In the genomic region with DNA sequence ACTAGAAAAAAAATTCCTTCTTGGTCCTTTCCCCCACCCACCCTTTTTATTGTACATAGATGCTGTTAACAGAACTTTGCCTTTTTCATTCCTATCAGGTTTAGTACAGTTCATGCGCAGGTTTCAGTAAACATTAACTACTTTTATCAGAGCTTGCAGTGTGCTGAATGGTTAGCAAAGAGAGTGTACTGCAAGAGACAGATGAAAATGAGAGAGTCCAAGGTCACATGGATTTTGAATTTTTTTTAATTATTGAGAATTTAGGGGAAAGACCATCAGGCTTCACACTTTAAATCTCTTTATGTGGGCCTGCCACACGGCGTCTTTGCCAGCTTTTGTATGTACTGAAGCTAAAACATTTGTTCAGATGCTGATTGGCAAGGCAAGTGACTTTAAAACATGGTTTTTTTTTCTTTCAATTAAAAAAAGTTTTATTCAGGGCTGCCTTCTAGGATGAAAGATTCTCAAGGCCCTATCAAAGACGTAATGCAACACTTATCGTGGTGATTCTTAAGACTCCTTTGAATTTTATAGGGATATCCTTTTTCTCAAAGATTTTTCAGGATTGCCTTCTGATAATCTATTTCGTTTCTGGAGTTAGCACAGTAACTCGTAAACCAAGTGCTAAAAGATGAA, we compare ENCODE assay signal across 8 cellular contexts. TPM values are rescaled to one million over a fixed set of nuclear protein-coding genes. Genes with fewer than 3 reads are reported as not detected.
A peak's percentile ranks its signal among the peaks of the same experiment; 100 is the strongest.
DNase-seq lines count a peak whose midpoint lies in the region; TF ChIP-seq lines count a peak whose summit lies in the region.

No MANE protein-coding gene starts in this region.

- H3K36me3 ChIP-seq in SK-N-MC (ENCODE audit: insufficient read depth, low read length), result peaks cover 1% of the 10 kb centered on the region; the same call in 1 of the 2 replicates
- no peaks in the 10 kb centered on the region for H3K36me3 ChIP-seq in iPS-18a (ENCODE audit: control insufficient read depth, low read depth, low read length)
- no peaks in the 10 kb centered on the region for H3K36me3 ChIP-seq in smooth muscle cell (ENCODE audit: low read depth)

- peaks cover 85% of the 10 kb centered on the region for H4K20me1 ChIP-seq in smooth muscle cell (ENCODE audit: low read depth)

- peaks cover 94% of the 10 kb centered on the region for H3K79me2 ChIP-seq in smooth muscle cell (ENCODE audit: low read depth)

- H3K4me2 ChIP-seq in smooth muscle cell, result peak overlapping the region; percentile 90

- no peak overlapping the region for H2AFZ ChIP-seq in smooth muscle cell (ENCODE audit: low read depth)

- WGBS in smooth muscle cell (ENCODE audit: low lambda C conversion rate), result 74% methylated on average over 7 of the region's 7 CpGs

- H3F3A ChIP-seq in smooth muscle cell (ENCODE audit: low read depth), result peaks cover 27% of the 10 kb centered on the region

- H3K27ac ChIP-seq in SK-N-MC, result peak overlapping the region; percentile 82
- H3K27ac ChIP-seq in iPS-18a (ENCODE audit: low read length), result no peak overlapping the region
- peak overlapping the region; percentile 94 for H3K27ac ChIP-seq in smooth muscle cell (ENCODE audit: low read depth)

- in situ Hi-C loops in KBM-7 (cut with MboI; ENCODE audit: low pct_unique_long_range_greater_than_20kb, low sequenced_read_pairs), result no loop called here

- H3K4me3 ChIP-seq in SK-N-MC, result peak overlapping the region; percentile 80
- H3K4me3 ChIP-seq in iPS-18a (ENCODE audit: low read length), result peak overlapping the region; percentile 73
- peak overlapping the region; percentile 70 for H3K4me3 ChIP-seq in smooth muscle cell

- H3K9me3 ChIP-seq in SK-N-MC (ENCODE audit: low read depth, low read length) (no peaks in the 10 kb centered on the region), iPS-18a (ENCODE audit: control insufficient read depth, low read depth, low read length) (no peaks in the 10 kb centered on the region), smooth muscle cell (replicated peaks; ENCODE audit: low read depth) (no peaks in the 10 kb centered on the region)

- H3K9ac ChIP-seq in SK-N-MC (ENCODE audit: insufficient read length) (peak overlapping the region; percentile 76), iPS-18a (ENCODE audit: low read length) (peak overlapping the region; percentile 78), smooth muscle cell (ENCODE audit: low read depth) (peak overlapping the region; percentile 92)

- no peak for TF ChIP-seq CTCF in smooth muscle cell (IDR thresholded peaks at IDR 0.05; ENCODE audit: borderline replicate concordance, insufficient read depth, poor library complexity, severe bottlenecking)

- H3K4me1 ChIP-seq in iPS-18a (ENCODE audit: control insufficient read depth, low read depth, low read length), result peaks cover 48% of the 10 kb centered on the region
- H3K4me1 ChIP-seq in smooth muscle cell (ENCODE audit: low read depth), result peaks cover 37% of the 10 kb centered on the region

- H3K27me3 ChIP-seq in iPS-18a (ENCODE audit: control insufficient read depth, insufficient read depth, low read length), result peaks cover 8% of the 10 kb centered on the region
- no peaks in the 10 kb centered on the region for H3K27me3 ChIP-seq in smooth muscle cell (ENCODE audit: low read depth)

- DNase-seq in NCI-H510A treated with DMSO at 0.1 percent for 48 hours (lab: John Stamatoyannopoulos, UW) (peak; percentile 24), NCI-H510A (lab: John Stamatoyannopoulos, UW) (no peak), SK-N-MC (ENCODE audit: low read depth, low spot score) (no peak), smooth muscle cell (lab: John Stamatoyannopoulos, UW; ENCODE audit: unreplicated experiment) (no peak), NCI-H446 (lab: John Stamatoyannopoulos, UW) (no peak), COR-L47 (lab: John Stamatoyannopoulos, UW) (no peak), KBM-7 (no peak)

RNA-seq across cellular contexts. Expression of gene RREB1, which starts 32.2 kb away (rescaled TPM):
- total RNA-seq in smooth muscle cell, result 19.8 and 26.1 TPM in 2 replicates
- polyA plus RNA-seq in smooth muscle cell, result 13.2 and 17.7 TPM in 2 replicates
